In genomic region chr4:152729466-152729865, GRCh38 we compare ENCODE assay signal across 15 cellular contexts. TPM values are rescaled to one million over a fixed set of nuclear protein-coding genes. Genes with fewer than 3 reads are reported as not detected.
DNase-seq lines count a peak whose midpoint lies in the region; ATAC-seq and TF ChIP-seq lines count a peak whose summit lies in the region.
"Had no signal": no experiment of that assay in that cellular context is flagged by ENCODE, and none has a peak within 500 bp of the region (broad histone marks: within the 10 kb centered on the region; RNA-seq: fewer than 3 reads in every experiment).

No MANE protein-coding gene starts in this region.

- intact Hi-C loops in MCF 10A (cut with micrococcal nuclease) = no loop called here
- intact Hi-C loops in breast epithelium (cut with DNase I; ENCODE audit: low total_unique reads) = no loop called here

- peak; percentile 80 for DNase-seq in MCF 10A (ENCODE audit: unreplicated experiment)
- DNase-seq in breast epithelium (ENCODE audit: low spot score in 2 of 2) = no peak
- peak; percentile 9 for DNase-seq in RKO (ENCODE audit: low spot score)
- DNase-seq in fibroblast of gingiva (ENCODE audit: low read depth) = peak; percentile 63
- DNase-seq in stimulated activated effector memory CD8-positive, alpha-beta T cell treated with anti-CD3 and anti-CD28 coated beads, Interleukin-12 subunit alpha, Interleukin-12 subunit beta, amount 100 ng/mL, for 72 hours (ENCODE audit: low spot score in 2 of 2) = no peak
- no peak for DNase-seq in activated T-cell treated with anti-CD3 and anti-CD28 coated beads for 4 hours
- DNase-seq: activated effector memory CD4-positive, alpha-beta T cell treated with anti-CD3 and anti-CD28 coated beads, Interleukin-2, amount 50 U/mL, for 16 hours; effector CD4-positive, alpha-beta T cell; kidney; NCI-H1048; pancreas; stomach had no signal

- CTCF ChIA-PET in MCF 10A (lab: Yijun Ruan, JAX) = interaction anchor here (0.7 kb wide), 1 partner anchor 1000 kb away, joined by 4 read pairs; no protein-coding TSS in a partner anchor

- no peaks in the 10 kb centered on the region for H3K36me3 Mint-ChIP-seq in MCF 10A (ENCODE audit: insufficient read depth, unreplicated experiment)
- H3K36me3 Mint-ChIP-seq in stimulated activated effector memory CD8-positive, alpha-beta T cell treated with anti-CD3 and anti-CD28 coated beads, Interleukin-12 subunit alpha, Interleukin-12 subunit beta, amount 100 ng/mL, for 72 hours = no peaks in the 10 kb centered on the region

- no peak overlapping the region for H3K27ac Mint-ChIP-seq in MCF 10A (ENCODE audit: low read depth, unreplicated experiment)
- no peak overlapping the region for H3K27ac Mint-ChIP-seq in stimulated activated effector memory CD8-positive, alpha-beta T cell treated with anti-CD3 and anti-CD28 coated beads, Interleukin-12 subunit alpha, Interleukin-12 subunit beta, amount 100 ng/mL, for 72 hours

- no peaks in the 10 kb centered on the region for H3K36me3 ChIP-seq in breast epithelium
- H3K36me3 ChIP-seq: pancreas, stomach had no signal

- TF ChIP-seq CTCF in MCF 10A (IDR thresholded peaks at IDR 0.05; ENCODE audit: unreplicated experiment) (no peak), breast epithelium (IDR thresholded peaks at IDR 0.05) (no peak)

- POLR2A ChIA-PET in MCF 10A (lab: Yijun Ruan, JAX) = interaction anchor here (0.6 to 1.6 kb wide), 5 partner anchors 9 to 193 kb away, joined by 3 to 6 read pairs (median 3); partner anchors contain the start of gene FBXW7

- ATAC-seq in stimulated activated effector memory CD8-positive, alpha-beta T cell treated with anti-CD3 and anti-CD28 coated beads, Interleukin-12 subunit alpha, Interleukin-12 subunit beta, amount 100 ng/mL, for 72 hours = peak; percentile 54
- no peak for ATAC-seq in GM21381 (IDR thresholded peaks at IDR 0.05; ENCODE audit: unreplicated experiment)
- no peak for ATAC-seq in activated CD4-positive, CD25-positive, alpha-beta regulatory T cell treated with anti-CD3 and anti-CD28 coated beads, Interleukin-2, amount 50 U/mL, for 24 hours
- ATAC-seq: pancreas had no signal

- no peaks in the 10 kb centered on the region for H3K27me3 Mint-ChIP-seq in MCF 10A (ENCODE audit: insufficient read depth, unreplicated experiment)

- H3K4me1 ChIP-seq in breast epithelium = no peaks in the 10 kb centered on the region
- H3K4me1 ChIP-seq: A549, pancreas, stomach had no signal

- no peak overlapping the region for H3K27ac ChIP-seq in breast epithelium
- H3K27ac ChIP-seq: A549, pancreas, stomach had no signal

- no peaks in the 10 kb centered on the region for H3K4me1 Mint-ChIP-seq in MCF 10A (ENCODE audit: insufficient read depth, unreplicated experiment)
- no peaks in the 10 kb centered on the region for H3K4me1 Mint-ChIP-seq in stimulated activated effector memory CD8-positive, alpha-beta T cell treated with anti-CD3 and anti-CD28 coated beads, Interleukin-12 subunit alpha, Interleukin-12 subunit beta, amount 100 ng/mL, for 72 hours

- no peaks in the 10 kb centered on the region for H3K27me3 ChIP-seq in breast epithelium
- H3K27me3 ChIP-seq: pancreas, stomach had no signal

- no peak overlapping the region for H3K4me3 Mint-ChIP-seq in MCF 10A (ENCODE audit: unreplicated experiment)
- no peak overlapping the region for H3K4me3 Mint-ChIP-seq in stimulated activated effector memory CD8-positive, alpha-beta T cell treated with anti-CD3 and anti-CD28 coated beads, Interleukin-12 subunit alpha, Interleukin-12 subunit beta, amount 100 ng/mL, for 72 hours

- no peak for TF ChIP-seq POLR2A in breast epithelium (IDR thresholded peaks at IDR 0.05)

- H3K9me3 Mint-ChIP-seq in MCF 10A (ENCODE audit: unreplicated experiment) = no peaks in the 10 kb centered on the region
- no peaks in the 10 kb centered on the region for H3K9me3 Mint-ChIP-seq in stimulated activated effector memory CD8-positive, alpha-beta T cell treated with anti-CD3 and anti-CD28 coated beads, Interleukin-12 subunit alpha, Interleukin-12 subunit beta, amount 100 ng/mL, for 72 hours

- H3K4me3 ChIP-seq in breast epithelium = no peak overlapping the region
- H3K4me3 ChIP-seq: A549, pancreas, stomach had no signal

- no TSS peak for BruUV-seq in MCF 10A (replicated peaks; lab: Mats Ljungman, UMichigan)

- H3K9me3 ChIP-seq in breast epithelium = no peaks in the 10 kb centered on the region
- H3K9me3 ChIP-seq: A549, pancreas, stomach had no signal

RNA-seq across cellular contexts. Expression of gene TMEM154, which starts 49.7 kb away (rescaled TPM):
- total RNA-seq in MCF 10A (2022) = 37.9 and 41.5 TPM in 2 replicates
- total RNA-seq in breast epithelium = 1 to 10 TPM; 1.3 to 7.2 (median 5.6) TPM

RNA-seq across cellular contexts. Expression of gene TIGD4, which starts 50.1 kb away (rescaled TPM):
- total RNA-seq in MCF 10A (2022) (0.12 and 0.32 TPM in 2 replicates), breast epithelium (1 to 10 TPM in 1 of 3 donors, under 1 TPM in 2; 0.16 to 1.6 (median 0.66) TPM)

RNA-seq across cellular contexts. Expression of gene ARFIP1, which starts 50.3 kb away (rescaled TPM):
- total RNA-seq in MCF 10A (2022) = 26.7 and 35.5 TPM in 2 replicates
- total RNA-seq in breast epithelium = 10 to 100 TPM; 25.3 to 54.9 (median 39.0) TPM

Comparison
In these comparisons a context has a peak if more than half of its experiments do, and no peak if none do; other contexts are left out.
1. DNase-seq: peak in MCF 10A (single experiment), RKO (single experiment) and fibroblast of gingiva (single experiment); none in breast epithelium (0 of 2), stimulated activated effector memory CD8-positive, alpha-beta T cell treated with anti-CD3 and anti-CD28 coated beads, Interleukin-12 subunit alpha, Interleukin-12 subunit beta, amount 100 ng/mL, for 72 hours (0 of 2) and activated T-cell treated with anti-CD3 and anti-CD28 coated beads for 4 hours (single experiment).